1 cellular context compared by ENCODE assay signal in the genomic region with DNA sequence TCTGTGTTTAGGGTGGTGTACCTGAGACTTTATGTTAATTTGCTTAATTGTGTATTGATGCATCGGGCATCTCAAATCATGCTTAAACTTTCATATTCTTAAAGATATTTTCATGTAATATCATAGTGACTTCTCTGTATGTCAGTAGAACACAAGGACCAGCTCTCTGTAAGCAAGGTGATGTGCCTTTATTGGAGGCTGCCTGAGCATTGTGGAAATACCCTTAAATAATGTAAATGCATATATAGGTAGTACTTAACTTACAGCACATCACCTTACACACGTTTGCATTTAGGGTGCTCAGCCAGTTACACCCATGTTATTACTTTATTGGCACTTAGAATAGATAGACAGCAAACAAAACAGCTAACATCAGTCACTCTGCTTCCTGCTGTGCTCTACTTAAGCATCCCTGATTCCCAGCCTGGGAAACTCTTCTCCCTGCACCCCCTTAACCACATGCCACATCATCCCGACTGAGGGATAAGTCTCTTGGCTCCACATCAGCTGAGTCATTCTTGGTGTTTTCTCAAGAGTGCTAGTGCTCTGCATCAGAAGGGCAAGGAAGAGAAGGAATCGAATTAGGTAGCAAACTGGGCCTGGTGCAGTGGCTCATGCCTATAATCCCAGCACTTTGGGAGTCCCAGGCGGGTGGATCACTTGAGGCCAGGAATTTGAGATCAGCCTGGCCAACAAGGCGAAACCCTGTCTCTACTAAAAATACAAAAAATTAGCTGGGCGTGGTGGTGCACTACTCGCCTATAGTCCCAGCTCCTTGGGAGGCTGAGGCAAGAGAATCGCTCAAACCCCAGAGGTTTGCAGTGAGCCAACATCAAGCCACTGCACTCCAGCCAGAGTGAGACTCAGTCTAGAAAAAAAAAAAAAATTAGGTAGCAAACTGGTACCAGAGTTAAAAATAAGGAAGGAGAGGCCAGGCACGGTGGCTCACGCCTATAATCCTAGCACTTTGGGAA.
A peak's percentile ranks its signal among the peaks of the same experiment; 100 is the strongest.
TF ChIP-seq lines count a peak whose summit lies in the region.

No MANE protein-coding gene starts in this region.

TF ChIP-seq in K562, 482 proteins besides CTCF, POLR2A, EP300 and RAD21 (continued from another document):
- TF ChIP-seq MED1 (CRISPR knock-in tag; IDR thresholded peaks at IDR 0.05; ENCODE audit: borderline replicate concordance): no peak
- TF ChIP-seq STAG1 (CRISPR knock-in tag; IDR thresholded peaks at IDR 0.05; ENCODE audit: borderline replicate concordance): no peak
- no peak for TF ChIP-seq CXXC5 (CRISPR knock-in tag; IDR thresholded peaks at IDR 0.05)
- TF ChIP-seq SP1 (CRISPR knock-in tag; IDR thresholded peaks at IDR 0.05): no peak
- no peak for TF ChIP-seq FOXJ2 (tag; IDR thresholded peaks at IDR 0.05)
- TF ChIP-seq GATAD2B (IDR thresholded peaks at IDR 0.05; ENCODE audit: borderline replicate concordance): no peak
- TF ChIP-seq NCOA2 (IDR thresholded peaks at IDR 0.05; ENCODE audit: partially characterized antibody in 2 of 2): no peak
- TF ChIP-seq, protein P1, sequence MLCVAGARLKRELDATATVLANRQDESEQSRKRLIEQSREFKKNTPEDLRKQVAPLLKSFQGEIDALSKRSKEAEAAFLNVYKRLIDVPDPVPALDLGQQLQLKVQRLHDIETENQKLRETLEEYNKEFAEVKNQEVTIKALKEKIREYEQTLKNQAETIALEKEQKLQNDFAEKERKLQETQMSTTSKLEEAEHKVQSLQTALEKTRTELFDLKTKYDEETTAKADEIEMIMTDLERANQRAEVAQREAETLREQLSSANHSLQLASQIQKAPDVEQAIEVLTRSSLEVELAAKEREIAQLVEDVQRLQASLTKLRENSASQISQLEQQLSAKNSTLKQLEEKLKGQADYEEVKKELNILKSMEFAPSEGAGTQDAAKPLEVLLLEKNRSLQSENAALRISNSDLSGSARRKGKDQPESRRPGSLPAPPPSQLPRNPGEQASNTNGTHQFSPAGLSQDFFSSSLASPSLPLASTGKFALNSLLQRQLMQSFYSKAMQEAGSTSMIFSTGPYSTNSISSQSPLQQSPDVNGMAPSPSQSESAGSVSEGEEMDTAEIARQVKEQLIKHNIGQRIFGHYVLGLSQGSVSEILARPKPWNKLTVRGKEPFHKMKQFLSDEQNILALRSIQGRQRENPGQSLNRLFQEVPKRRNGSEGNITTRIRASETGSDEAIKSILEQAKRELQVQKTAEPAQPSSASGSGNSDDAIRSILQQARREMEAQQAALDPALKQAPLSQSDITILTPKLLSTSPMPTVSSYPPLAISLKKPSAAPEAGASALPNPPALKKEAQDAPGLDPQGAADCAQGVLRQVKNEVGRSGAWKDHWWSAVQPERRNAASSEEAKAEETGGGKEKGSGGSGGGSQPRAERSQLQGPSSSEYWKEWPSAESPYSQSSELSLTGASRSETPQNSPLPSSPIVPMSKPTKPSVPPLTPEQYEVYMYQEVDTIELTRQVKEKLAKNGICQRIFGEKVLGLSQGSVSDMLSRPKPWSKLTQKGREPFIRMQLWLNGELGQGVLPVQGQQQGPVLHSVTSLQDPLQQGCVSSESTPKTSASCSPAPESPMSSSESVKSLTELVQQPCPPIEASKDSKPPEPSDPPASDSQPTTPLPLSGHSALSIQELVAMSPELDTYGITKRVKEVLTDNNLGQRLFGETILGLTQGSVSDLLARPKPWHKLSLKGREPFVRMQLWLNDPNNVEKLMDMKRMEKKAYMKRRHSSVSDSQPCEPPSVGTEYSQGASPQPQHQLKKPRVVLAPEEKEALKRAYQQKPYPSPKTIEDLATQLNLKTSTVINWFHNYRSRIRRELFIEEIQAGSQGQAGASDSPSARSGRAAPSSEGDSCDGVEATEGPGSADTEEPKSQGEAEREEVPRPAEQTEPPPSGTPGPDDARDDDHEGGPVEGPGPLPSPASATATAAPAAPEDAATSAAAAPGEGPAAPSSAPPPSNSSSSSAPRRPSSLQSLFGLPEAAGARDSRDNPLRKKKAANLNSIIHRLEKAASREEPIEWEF (CRISPR knock-in tag; IDR thresholded peaks at IDR 0.05): no peak
- no peak for TF ChIP-seq ZC3H4 (CRISPR knock-in tag; IDR thresholded peaks at IDR 0.05; ENCODE audit: borderline replicate concordance)
- TF ChIP-seq JUND (IDR thresholded peaks at IDR 0.05; ENCODE audit: borderline replicate concordance, low read depth, low read length): peak; percentile 50; the same call in 1 of the 2 replicates
- peak; percentile 48; the same call in 1 of the 3 replicates for TF ChIP-seq JUND (tag; IDR thresholded peaks at IDR 0.05; ENCODE audit: borderline replicate concordance, low read depth, low read length)
- TF ChIP-seq, protein P2, sequence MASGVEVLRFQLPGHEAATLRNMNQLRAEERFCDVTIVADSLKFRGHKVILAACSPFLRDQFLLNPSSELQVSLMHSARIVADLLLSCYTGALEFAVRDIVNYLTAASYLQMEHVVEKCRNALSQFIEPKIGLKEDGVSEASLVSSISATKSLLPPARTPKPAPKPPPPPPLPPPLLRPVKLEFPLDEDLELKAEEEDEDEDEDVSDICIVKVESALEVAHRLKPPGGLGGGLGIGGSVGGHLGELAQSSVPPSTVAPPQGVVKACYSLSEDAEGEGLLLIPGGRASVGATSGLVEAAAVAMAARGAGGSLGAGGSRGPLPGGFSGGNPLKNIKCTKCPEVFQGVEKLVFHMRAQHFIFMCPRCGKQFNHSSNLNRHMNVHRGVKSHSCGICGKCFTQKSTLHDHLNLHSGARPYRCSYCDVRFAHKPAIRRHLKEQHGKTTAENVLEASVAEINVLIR (CRISPR knock-in tag; IDR thresholded peaks at IDR 0.05): no peak
- TF ChIP-seq, protein P3, sequence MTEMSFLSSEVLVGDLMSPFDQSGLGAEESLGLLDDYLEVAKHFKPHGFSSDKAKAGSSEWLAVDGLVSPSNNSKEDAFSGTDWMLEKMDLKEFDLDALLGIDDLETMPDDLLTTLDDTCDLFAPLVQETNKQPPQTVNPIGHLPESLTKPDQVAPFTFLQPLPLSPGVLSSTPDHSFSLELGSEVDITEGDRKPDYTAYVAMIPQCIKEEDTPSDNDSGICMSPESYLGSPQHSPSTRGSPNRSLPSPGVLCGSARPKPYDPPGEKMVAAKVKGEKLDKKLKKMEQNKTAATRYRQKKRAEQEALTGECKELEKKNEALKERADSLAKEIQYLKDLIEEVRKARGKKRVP (CRISPR knock-in tag; IDR thresholded peaks at IDR 0.05): no peak
- TF ChIP-seq MAFG (tag; conservative IDR thresholded peaks at IDR 0.05): peak; percentile 79
- no peak for TF ChIP-seq FOXA1 (IDR thresholded peaks at IDR 0.05; ENCODE audit: borderline replicate concordance)
- no peak for TF ChIP-seq NFIX (CRISPR knock-in tag; IDR thresholded peaks at IDR 0.05; ENCODE audit: low read depth)
- TF ChIP-seq FOXK2 (conservative IDR thresholded peaks at IDR 0.05 in 1 of 2, IDR thresholded peaks at IDR 0.05 in 1 of 2; ENCODE audit: low read depth in 2 of 2): no peak
- TF ChIP-seq, protein P4, sequence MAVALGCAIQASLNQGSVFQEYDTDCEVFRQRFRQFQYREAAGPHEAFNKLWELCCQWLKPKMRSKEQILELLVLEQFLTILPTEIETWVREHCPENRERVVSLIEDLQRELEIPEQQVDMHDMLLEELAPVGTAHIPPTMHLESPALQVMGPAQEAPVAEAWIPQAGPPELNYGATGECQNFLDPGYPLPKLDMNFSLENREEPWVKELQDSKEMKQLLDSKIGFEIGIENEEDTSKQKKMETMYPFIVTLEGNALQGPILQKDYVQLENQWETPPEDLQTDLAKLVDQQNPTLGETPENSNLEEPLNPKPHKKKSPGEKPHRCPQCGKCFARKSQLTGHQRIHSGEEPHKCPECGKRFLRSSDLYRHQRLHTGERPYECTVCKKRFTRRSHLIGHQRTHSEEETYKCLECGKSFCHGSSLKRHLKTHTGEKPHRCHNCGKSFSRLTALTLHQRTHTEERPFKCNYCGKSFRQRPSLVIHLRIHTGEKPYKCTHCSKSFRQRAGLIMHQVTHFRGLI (CRISPR knock-in tag; IDR thresholded peaks at IDR 0.05): no peak
- peak; percentile 68; the same call in 1 of the 2 replicates for TF ChIP-seq MAFK (IDR thresholded peaks at IDR 0.05; ENCODE audit: low read length)
- no peak for TF ChIP-seq DACH1 (IDR thresholded peaks at IDR 0.05; ENCODE audit: partially characterized antibody)
- TF ChIP-seq CBX8 (IDR thresholded peaks at IDR 0.05; ENCODE audit: borderline replicate concordance, extremely low read depth, low read depth, low read length, poor library complexity, severe bottlenecking): no peak
- no peak for TF ChIP-seq CCAR2 (IDR thresholded peaks at IDR 0.05; ENCODE audit: low read depth, low read length)
- TF ChIP-seq, protein P5, sequence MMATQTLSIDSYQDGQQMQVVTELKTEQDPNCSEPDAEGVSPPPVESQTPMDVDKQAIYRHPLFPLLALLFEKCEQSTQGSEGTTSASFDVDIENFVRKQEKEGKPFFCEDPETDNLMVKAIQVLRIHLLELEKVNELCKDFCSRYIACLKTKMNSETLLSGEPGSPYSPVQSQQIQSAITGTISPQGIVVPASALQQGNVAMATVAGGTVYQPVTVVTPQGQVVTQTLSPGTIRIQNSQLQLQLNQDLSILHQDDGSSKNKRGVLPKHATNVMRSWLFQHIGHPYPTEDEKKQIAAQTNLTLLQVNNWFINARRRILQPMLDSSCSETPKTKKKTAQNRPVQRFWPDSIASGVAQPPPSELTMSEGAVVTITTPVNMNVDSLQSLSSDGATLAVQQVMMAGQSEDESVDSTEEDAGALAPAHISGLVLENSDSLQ (IDR thresholded peaks at IDR 0.05): no peak
- no peak for TF ChIP-seq EP400 (IDR thresholded peaks at IDR 0.05)
- TF ChIP-seq, protein P6, sequence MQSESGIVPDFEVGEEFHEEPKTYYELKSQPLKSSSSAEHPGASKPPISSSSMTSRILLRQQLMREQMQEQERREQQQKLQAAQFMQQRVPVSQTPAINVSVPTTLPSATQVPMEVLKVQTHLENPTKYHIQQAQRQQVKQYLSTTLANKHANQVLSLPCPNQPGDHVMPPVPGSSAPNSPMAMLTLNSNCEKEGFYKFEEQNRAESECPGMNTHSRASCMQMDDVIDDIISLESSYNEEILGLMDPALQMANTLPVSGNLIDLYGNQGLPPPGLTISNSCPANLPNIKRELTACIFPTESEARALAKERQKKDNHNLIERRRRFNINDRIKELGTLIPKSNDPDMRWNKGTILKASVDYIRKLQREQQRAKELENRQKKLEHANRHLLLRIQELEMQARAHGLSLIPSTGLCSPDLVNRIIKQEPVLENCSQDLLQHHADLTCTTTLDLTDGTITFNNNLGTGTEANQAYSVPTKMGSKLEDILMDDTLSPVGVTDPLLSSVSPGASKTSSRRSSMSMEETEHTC (IDR thresholded peaks at IDR 0.05): no peak
- TF ChIP-seq GABPB2 (CRISPR knock-in tag; conservative IDR thresholded peaks at IDR 0.05): no peak
- TF ChIP-seq POLR2B (IDR thresholded peaks at IDR 0.05; ENCODE audit: low read depth, partially characterized antibody): no peak
- TF ChIP-seq, protein P7, sequence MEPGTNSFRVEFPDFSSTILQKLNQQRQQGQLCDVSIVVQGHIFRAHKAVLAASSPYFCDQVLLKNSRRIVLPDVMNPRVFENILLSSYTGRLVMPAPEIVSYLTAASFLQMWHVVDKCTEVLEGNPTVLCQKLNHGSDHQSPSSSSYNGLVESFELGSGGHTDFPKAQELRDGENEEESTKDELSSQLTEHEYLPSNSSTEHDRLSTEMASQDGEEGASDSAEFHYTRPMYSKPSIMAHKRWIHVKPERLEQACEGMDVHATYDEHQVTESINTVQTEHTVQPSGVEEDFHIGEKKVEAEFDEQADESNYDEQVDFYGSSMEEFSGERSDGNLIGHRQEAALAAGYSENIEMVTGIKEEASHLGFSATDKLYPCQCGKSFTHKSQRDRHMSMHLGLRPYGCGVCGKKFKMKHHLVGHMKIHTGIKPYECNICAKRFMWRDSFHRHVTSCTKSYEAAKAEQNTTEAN (CRISPR knock-in tag; IDR thresholded peaks at IDR 0.05): no peak
- 0 out of 2 replicates have a peak, but pooled peaks have one; percentile 29 for TF ChIP-seq NFE2L1 (tag; IDR thresholded peaks at IDR 0.05; ENCODE audit: borderline replicate concordance, low read depth)
- TF ChIP-seq IRF2 (CRISPR knock-in tag; IDR thresholded peaks at IDR 0.05): no peak
- no peak for TF ChIP-seq RB1 (IDR thresholded peaks at IDR 0.05; ENCODE audit: low read depth)
- TF ChIP-seq ZNF212 (CRISPR knock-in tag; IDR thresholded peaks at IDR 0.05): no peak
